Comparison of ENCODE assay signal across 1 cellular context in genomic region chr2:207625014-207625755, GRCh38.
TF ChIP-seq lines count a peak whose summit lies in the region.

Gene METTL21A (minus strand): TSS chr2:207625394. CDS start chr2:207624375, 1,019 bp downstream.

TF ChIP-seq in HepG2, 621 proteins besides CTCF, POLR2A, EP300 and RAD21 (continued from another document and continues in another):
- peak; percentile 85 for TF ChIP-seq ZBED4 (CRISPR knock-in tag; IDR thresholded peaks at IDR 0.05; ENCODE audit: borderline replicate concordance)
- no peak; the same call in 1 of the 2 replicates for TF ChIP-seq JUNB (CRISPR knock-in tag; IDR thresholded peaks at IDR 0.05; ENCODE audit: borderline replicate concordance)
- no peak for TF ChIP-seq ZNF333 (CRISPR knock-in tag; IDR thresholded peaks at IDR 0.05; ENCODE audit: borderline replicate concordance)
- peak; percentile 90 for TF ChIP-seq HDAC2 (CRISPR knock-in tag; IDR thresholded peaks at IDR 0.05)
- peak; percentile 4; the same call in 1 of the 2 replicates for TF ChIP-seq MXD3 (CRISPR knock-in tag; IDR thresholded peaks at IDR 0.05)
- TF ChIP-seq RERE (CRISPR knock-in tag; IDR thresholded peaks at IDR 0.05; ENCODE audit: low read depth): peak; percentile 77
- peak; percentile 89 for TF ChIP-seq ARNT2 (CRISPR knock-in tag; IDR thresholded peaks at IDR 0.05; ENCODE audit: low read depth)
- TF ChIP-seq GTF3A (CRISPR knock-in tag; conservative IDR thresholded peaks at IDR 0.05): 0 out of 2 replicates have a peak, but pooled peaks have one; percentile 32
- peak; percentile 78 for TF ChIP-seq ZNF501 (CRISPR knock-in tag; IDR thresholded peaks at IDR 0.05)
- TF ChIP-seq ZNF770 (CRISPR knock-in tag; IDR thresholded peaks at IDR 0.05): peak; percentile 84
- TF ChIP-seq GLI4 (CRISPR knock-in tag; IDR thresholded peaks at IDR 0.05; ENCODE audit: borderline replicate concordance): peak; percentile 68; the same call in 1 of the 2 replicates
- TF ChIP-seq MAFK (conservative IDR thresholded peaks at IDR 0.05 in 1 of 2, IDR thresholded peaks at IDR 0.05 in 1 of 2; ENCODE audit: low read length in 2 of 2): no peak
- TF ChIP-seq ZBTB25 (CRISPR knock-in tag; IDR thresholded peaks at IDR 0.05): peak; percentile 99
- no peak for TF ChIP-seq ZBTB4 (CRISPR knock-in tag; IDR thresholded peaks at IDR 0.05; ENCODE audit: borderline replicate concordance)
- TF ChIP-seq ZNF841 (CRISPR knock-in tag; IDR thresholded peaks at IDR 0.05; ENCODE audit: borderline replicate concordance): no peak
- TF ChIP-seq ZBTB26 (CRISPR knock-in tag; IDR thresholded peaks at IDR 0.05; ENCODE audit: borderline replicate concordance): no peak
- peak; percentile 91 for TF ChIP-seq GMEB1 (CRISPR knock-in tag; IDR thresholded peaks at IDR 0.05; ENCODE audit: borderline replicate concordance)
- TF ChIP-seq POLR2G (IDR thresholded peaks at IDR 0.05; ENCODE audit: low read depth, low read length): peak; percentile 92
- TF ChIP-seq KLF16 (CRISPR knock-in tag; IDR thresholded peaks at IDR 0.05): peak in 1 of 2 experiments; percentile 59; a peak in 1 of 4 replicates
- no peak for TF ChIP-seq SETDB1 (CRISPR knock-in tag; IDR thresholded peaks at IDR 0.05; ENCODE audit: borderline replicate concordance)
